In the genomic region with DNA sequence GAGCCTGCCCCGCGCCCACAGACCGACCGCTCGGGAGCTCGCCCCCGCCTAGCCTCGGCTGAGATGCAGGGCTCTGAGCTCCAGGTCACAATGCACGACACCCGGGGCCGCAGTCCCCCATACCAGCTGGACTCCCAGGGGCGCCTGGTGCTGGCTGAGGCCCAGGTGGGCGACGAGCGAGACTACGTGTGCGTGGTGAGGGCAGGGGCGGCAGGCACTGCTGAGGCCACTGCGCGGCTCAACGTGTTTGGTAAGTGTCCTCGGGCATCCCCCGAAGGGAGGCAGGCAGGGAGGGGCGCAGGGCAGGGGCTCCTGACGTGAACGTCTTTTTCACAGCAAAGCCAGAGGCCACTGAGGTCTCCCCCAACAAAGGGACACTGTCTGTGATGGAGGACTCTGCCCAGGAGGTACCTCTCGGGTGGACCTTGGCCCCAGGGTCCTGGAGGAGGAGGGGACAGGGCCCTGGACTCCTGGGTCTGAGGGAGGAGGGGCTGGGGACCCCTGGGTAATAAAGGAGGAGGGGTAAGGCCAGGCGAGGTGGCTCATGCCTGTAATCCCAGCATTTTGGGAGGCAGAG, we compare ENCODE assay signal across 1 cellular context.
A peak's percentile ranks its signal among the peaks of the same experiment; 100 is the strongest.
TF ChIP-seq lines count a peak whose summit lies in the region.

No MANE protein-coding gene starts in this region.

TF ChIP-seq in HepG2, 621 proteins besides CTCF, POLR2A, EP300 and RAD21 (continued from another document and continues in another):
- TF ChIP-seq ZBTB20 (CRISPR knock-in tag; IDR thresholded peaks at IDR 0.05; ENCODE audit: borderline replicate concordance, low read depth) (no peak), ZNF816 (CRISPR knock-in tag; IDR thresholded peaks at IDR 0.05; ENCODE audit: borderline replicate concordance) (no peak), TCF7L2 (IDR thresholded peaks at IDR 0.05; ENCODE audit: low read depth, low read length) (no peak), ZNF749 (CRISPR knock-in tag; IDR thresholded peaks at IDR 0.05; ENCODE audit: borderline replicate concordance) (no peak), ZBTB8A (CRISPR knock-in tag; IDR thresholded peaks at IDR 0.05; ENCODE audit: borderline replicate concordance, low read depth) (no peak), AKAP8 (CRISPR knock-in tag; IDR thresholded peaks at IDR 0.05) (no peak; the same call in 1 of the 2 replicates), DNMT1 (CRISPR knock-in tag; IDR thresholded peaks at IDR 0.05) (no peak), HNRNPLL (IDR thresholded peaks at IDR 0.05; ENCODE audit: low read depth, low read length, poor library complexity, severe bottlenecking) (no peak), WIZ (CRISPR knock-in tag; IDR thresholded peaks at IDR 0.05) (no peak), PHF21A (CRISPR knock-in tag; IDR thresholded peaks at IDR 0.05) (no peak; the same call in 1 of the 2 replicates), SRSF1 (optimal IDR thresholded peaks at IDR 0.05; ENCODE audit: low read depth, low read length) (no peak), ZFYVE20 (CRISPR knock-in tag; IDR thresholded peaks at IDR 0.05; ENCODE audit: borderline replicate concordance, low read depth) (no peak), CBFB (CRISPR knock-in tag; IDR thresholded peaks at IDR 0.05) (no peak), ZNF17 (CRISPR knock-in tag; IDR thresholded peaks at IDR 0.05) (no peak), EHMT2 (IDR thresholded peaks at IDR 0.05; ENCODE audit: borderline replicate concordance, low read depth, low read length) (no peak), FOXK1 (CRISPR knock-in tag; IDR thresholded peaks at IDR 0.05; ENCODE audit: borderline replicate concordance, low read depth) (no peak), ZNF292 (CRISPR knock-in tag; IDR thresholded peaks at IDR 0.05; ENCODE audit: borderline replicate concordance, low read depth) (no peak), CENPT (CRISPR knock-in tag; IDR thresholded peaks at IDR 0.05; ENCODE audit: low read depth) (no peak), HOXA5 (CRISPR knock-in tag; IDR thresholded peaks at IDR 0.05) (no peak; the same call in 1 of the 2 replicates), SP140L (CRISPR knock-in tag; IDR thresholded peaks at IDR 0.05; ENCODE audit: borderline replicate concordance) (no peak), ZNF451 (CRISPR knock-in tag; IDR thresholded peaks at IDR 0.05) (no peak), CBX2 (IDR thresholded peaks at IDR 0.05; ENCODE audit: low read depth, low read length) (no peak), CBX2 (CRISPR knock-in tag; IDR thresholded peaks at IDR 0.05; ENCODE audit: low read depth) (no peak), ZNF674 (CRISPR knock-in tag; IDR thresholded peaks at IDR 0.05; ENCODE audit: low read depth) (no peak), JUN (CRISPR knock-in tag; IDR thresholded peaks at IDR 0.05) (no peak), ZNF496 (CRISPR knock-in tag; IDR thresholded peaks at IDR 0.05; ENCODE audit: insufficient replicate concordance) (no peak), NFIB (CRISPR knock-in tag; IDR thresholded peaks at IDR 0.05; ENCODE audit: borderline replicate concordance) (no peak), GZF1 (CRISPR knock-in tag; IDR thresholded peaks at IDR 0.05) (no peak), ZNF256 (CRISPR knock-in tag; conservative IDR thresholded peaks at IDR 0.05) (no peak), ZNF780A (CRISPR knock-in tag; IDR thresholded peaks at IDR 0.05) (no peak), TRIM24 (CRISPR knock-in tag; IDR thresholded peaks at IDR 0.05) (no peak), ZNF33A (CRISPR knock-in tag; IDR thresholded peaks at IDR 0.05; ENCODE audit: borderline replicate concordance) (no peak)
- TF ChIP-seq, protein P1, sequence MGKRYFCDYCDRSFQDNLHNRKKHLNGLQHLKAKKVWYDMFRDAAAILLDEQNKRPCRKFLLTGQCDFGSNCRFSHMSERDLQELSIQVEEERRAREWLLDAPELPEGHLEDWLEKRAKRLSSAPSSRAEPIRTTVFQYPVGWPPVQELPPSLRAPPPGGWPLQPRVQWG (CRISPR knock-in tag; IDR thresholded peaks at IDR 0.05; ENCODE audit: borderline replicate concordance, low read depth): no peak
- TF ChIP-seq, protein P2, sequence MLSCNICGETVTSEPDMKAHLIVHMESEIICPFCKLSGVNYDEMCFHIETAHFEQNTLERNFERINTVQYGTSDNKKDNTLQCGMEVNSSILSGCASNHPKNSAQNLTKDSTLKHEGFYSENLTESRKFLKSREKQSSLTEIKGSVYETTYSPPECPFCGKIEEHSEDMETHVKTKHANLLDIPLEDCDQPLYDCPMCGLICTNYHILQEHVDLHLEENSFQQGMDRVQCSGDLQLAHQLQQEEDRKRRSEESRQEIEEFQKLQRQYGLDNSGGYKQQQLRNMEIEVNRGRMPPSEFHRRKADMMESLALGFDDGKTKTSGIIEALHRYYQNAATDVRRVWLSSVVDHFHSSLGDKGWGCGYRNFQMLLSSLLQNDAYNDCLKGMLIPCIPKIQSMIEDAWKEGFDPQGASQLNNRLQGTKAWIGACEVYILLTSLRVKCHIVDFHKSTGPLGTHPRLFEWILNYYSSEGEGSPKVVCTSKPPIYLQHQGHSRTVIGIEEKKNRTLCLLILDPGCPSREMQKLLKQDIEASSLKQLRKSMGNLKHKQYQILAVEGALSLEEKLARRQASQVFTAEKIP (CRISPR knock-in tag; IDR thresholded peaks at IDR 0.05; ENCODE audit: borderline replicate concordance): no peak
- TF ChIP-seq, protein P3, sequence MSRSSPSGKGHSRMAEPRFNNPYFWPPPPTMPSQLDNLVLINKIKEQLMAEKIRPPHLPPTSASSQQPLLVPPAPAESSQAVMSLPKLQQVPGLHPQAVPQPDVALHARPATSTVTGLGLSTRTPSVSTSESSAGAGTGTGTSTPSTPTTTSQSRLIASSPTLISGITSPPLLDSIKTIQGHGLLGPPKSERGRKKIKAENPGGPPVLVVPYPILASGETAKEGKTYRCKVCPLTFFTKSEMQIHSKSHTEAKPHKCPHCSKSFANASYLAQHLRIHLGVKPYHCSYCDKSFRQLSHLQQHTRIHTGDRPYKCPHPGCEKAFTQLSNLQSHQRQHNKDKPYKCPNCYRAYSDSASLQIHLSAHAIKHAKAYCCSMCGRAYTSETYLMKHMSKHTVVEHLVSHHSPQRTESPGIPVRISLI (CRISPR knock-in tag; IDR thresholded peaks at IDR 0.05; ENCODE audit: borderline replicate concordance): no peak
- TF ChIP-seq, protein P4, sequence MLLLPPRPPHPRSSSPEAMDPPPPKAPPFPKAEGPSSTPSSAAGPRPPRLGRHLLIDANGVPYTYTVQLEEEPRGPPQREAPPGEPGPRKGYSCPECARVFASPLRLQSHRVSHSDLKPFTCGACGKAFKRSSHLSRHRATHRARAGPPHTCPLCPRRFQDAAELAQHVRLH (CRISPR knock-in tag; IDR thresholded peaks at IDR 0.05; ENCODE audit: borderline replicate concordance, low read depth): peak; percentile 29; the same call in 1 of the 2 replicates
- TF ChIP-seq, protein P5, sequence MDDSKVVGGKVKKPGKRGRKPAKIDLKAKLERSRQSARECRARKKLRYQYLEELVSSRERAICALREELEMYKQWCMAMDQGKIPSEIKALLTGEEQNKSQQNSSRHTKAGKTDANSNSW (CRISPR knock-in tag; IDR thresholded peaks at IDR 0.05; ENCODE audit: borderline replicate concordance): no peak
- TF ChIP-seq, protein P6, sequence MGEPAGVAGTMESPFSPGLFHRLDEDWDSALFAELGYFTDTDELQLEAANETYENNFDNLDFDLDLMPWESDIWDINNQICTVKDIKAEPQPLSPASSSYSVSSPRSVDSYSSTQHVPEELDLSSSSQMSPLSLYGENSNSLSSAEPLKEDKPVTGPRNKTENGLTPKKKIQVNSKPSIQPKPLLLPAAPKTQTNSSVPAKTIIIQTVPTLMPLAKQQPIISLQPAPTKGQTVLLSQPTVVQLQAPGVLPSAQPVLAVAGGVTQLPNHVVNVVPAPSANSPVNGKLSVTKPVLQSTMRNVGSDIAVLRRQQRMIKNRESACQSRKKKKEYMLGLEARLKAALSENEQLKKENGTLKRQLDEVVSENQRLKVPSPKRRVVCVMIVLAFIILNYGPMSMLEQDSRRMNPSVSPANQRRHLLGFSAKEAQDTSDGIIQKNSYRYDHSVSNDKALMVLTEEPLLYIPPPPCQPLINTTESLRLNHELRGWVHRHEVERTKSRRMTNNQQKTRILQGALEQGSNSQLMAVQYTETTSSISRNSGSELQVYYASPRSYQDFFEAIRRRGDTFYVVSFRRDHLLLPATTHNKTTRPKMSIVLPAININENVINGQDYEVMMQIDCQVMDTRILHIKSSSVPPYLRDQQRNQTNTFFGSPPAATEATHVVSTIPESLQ (CRISPR knock-in tag; conservative IDR thresholded peaks at IDR 0.05): no peak
- TF ChIP-seq, protein P7, sequence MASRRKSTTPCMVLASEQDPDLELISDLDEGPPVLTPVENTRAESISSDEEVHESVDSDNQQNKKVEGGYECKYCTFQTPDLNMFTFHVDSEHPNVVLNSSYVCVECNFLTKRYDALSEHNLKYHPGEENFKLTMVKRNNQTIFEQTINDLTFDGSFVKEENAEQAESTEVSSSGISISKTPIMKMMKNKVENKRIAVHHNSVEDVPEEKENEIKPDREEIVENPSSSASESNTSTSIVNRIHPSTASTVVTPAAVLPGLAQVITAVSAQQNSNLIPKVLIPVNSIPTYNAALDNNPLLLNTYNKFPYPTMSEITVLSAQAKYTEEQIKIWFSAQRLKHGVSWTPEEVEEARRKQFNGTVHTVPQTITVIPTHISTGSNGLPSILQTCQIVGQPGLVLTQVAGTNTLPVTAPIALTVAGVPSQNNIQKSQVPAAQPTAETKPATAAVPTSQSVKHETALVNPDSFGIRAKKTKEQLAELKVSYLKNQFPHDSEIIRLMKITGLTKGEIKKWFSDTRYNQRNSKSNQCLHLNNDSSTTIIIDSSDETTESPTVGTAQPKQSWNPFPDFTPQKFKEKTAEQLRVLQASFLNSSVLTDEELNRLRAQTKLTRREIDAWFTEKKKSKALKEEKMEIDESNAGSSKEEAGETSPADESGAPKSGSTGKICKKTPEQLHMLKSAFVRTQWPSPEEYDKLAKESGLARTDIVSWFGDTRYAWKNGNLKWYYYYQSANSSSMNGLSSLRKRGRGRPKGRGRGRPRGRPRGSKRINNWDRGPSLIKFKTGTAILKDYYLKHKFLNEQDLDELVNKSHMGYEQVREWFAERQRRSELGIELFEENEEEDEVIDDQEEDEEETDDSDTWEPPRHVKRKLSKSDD (CRISPR knock-in tag; IDR thresholded peaks at IDR 0.05; ENCODE audit: low read depth): no peak
- TF ChIP-seq, protein P8, sequence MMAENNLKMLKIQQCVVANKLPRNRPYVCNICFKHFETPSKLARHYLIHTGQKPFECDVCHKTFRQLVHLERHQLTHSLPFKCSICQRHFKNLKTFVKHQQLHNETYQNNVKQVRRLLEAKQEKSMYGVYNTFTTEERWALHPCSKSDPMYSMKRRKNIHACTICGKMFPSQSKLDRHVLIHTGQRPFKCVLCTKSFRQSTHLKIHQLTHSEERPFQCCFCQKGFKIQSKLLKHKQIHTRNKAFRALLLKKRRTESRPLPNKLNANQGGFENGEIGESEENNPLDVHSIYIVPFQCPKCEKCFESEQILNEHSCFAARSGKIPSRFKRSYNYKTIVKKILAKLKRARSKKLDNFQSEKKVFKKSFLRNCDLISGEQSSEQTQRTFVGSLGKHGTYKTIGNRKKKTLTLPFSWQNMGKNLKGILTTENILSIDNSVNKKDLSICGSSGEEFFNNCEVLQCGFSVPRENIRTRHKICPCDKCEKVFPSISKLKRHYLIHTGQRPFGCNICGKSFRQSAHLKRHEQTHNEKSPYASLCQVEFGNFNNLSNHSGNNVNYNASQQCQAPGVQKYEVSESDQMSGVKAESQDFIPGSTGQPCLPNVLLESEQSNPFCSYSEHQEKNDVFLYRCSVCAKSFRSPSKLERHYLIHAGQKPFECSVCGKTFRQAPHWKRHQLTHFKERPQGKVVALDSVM (CRISPR knock-in tag; IDR thresholded peaks at IDR 0.05): no peak
- TF ChIP-seq, protein P9, sequence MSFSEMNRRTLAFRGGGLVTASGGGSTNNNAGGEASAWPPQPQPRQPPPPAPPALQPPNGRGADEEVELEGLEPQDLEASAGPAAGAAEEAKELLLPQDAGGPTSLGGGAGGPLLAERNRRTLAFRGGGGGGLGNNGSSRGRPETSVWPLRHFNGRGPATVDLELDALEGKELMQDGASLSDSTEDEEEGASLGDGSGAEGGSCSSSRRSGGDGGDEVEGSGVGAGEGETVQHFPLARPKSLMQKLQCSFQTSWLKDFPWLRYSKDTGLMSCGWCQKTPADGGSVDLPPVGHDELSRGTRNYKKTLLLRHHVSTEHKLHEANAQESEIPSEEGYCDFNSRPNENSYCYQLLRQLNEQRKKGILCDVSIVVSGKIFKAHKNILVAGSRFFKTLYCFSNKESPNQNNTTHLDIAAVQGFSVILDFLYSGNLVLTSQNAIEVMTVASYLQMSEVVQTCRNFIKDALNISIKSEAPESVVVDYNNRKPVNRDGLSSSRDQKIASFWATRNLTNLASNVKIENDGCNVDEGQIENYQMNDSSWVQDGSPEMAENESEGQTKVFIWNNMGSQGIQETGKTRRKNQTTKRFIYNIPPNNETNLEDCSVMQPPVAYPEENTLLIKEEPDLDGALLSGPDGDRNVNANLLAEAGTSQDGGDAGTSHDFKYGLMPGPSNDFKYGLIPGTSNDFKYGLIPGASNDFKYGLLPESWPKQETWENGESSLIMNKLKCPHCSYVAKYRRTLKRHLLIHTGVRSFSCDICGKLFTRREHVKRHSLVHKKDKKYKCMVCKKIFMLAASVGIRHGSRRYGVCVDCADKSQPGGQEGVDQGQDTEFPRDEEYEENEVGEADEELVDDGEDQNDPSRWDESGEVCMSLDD (CRISPR knock-in tag; IDR thresholded peaks at IDR 0.05; ENCODE audit: borderline replicate concordance): no peak
- TF ChIP-seq, protein P10, sequence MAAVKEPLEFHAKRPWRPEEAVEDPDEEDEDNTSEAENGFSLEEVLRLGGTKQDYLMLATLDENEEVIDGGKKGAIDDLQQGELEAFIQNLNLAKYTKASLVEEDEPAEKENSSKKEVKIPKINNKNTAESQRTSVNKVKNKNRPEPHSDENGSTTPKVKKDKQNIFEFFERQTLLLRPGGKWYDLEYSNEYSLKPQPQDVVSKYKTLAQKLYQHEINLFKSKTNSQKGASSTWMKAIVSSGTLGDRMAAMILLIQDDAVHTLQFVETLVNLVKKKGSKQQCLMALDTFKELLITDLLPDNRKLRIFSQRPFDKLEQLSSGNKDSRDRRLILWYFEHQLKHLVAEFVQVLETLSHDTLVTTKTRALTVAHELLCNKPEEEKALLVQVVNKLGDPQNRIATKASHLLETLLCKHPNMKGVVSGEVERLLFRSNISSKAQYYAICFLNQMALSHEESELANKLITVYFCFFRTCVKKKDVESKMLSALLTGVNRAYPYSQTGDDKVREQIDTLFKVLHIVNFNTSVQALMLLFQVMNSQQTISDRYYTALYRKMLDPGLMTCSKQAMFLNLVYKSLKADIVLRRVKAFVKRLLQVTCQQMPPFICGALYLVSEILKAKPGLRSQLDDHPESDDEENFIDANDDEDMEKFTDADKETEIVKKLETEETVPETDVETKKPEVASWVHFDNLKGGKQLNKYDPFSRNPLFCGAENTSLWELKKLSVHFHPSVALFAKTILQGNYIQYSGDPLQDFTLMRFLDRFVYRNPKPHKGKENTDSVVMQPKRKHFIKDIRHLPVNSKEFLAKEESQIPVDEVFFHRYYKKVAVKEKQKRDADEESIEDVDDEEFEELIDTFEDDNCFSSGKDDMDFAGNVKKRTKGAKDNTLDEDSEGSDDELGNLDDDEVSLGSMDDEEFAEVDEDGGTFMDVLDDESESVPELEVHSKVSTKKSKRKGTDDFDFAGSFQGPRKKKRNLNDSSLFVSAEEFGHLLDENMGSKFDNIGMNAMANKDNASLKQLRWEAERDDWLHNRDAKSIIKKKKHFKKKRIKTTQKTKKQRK (IDR thresholded peaks at IDR 0.05; ENCODE audit: low read length): no peak
